In the genomic region with DNA sequence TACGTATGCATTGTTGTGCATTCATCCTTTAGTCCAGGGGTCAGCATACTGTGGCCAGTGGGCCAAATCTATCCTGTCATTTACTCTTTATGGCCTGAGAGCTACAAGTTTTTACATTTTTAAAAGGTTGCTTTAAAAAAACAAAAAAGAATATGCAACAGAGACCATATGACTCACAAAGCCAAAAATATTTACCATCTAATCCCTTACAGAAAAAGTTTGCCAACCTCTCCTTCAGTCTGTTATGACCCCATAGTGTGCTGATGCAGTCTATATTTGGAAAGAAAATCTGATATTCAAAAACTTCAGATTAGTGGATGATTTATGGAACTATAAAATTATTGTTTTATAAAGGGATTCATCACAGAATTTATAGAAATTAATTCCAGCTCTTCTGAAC, we compare ENCODE assay signal across 17 cellular contexts.
"Had no signal": no experiment of that assay in that cellular context is flagged by ENCODE, and none has a peak within 500 bp of the region (broad histone marks: within the 10 kb centered on the region; RNA-seq: fewer than 3 reads in every experiment).

No MANE protein-coding gene starts in this region.

- H3K27ac ChIP-seq: adrenal gland, coronary artery, pancreas, right lobe of liver, spleen, thoracic aorta, upper lobe of left lung, WERI-Rb-1 had no signal

- H3K4me3 ChIP-seq: adrenal gland, coronary artery, mucosa of descending colon, pancreas, right lobe of liver, spleen, thoracic aorta, upper lobe of left lung had no signal

- H3K4me1 ChIP-seq: adrenal gland, pancreas, spleen, upper lobe of left lung had no signal

- H3K36me3 ChIP-seq: adrenal gland, pancreas, right lobe of liver, spleen, thoracic aorta, upper lobe of left lung, WERI-Rb-1 had no signal

- DNase-seq: activated CD4-positive, alpha-beta T cell treated with anti-CD3 and anti-CD28 coated beads for 1 hour; activated gamma-delta T cell; activated T-cell treated with anti-CD3 and anti-CD28 coated beads, Interleukin-2, amount 50 U/mL, for 72 hours; adrenal gland; central memory CD4-positive, alpha-beta T cell; erythroblast; mucosa of descending colon; naive thymus-derived CD8-positive, alpha-beta T cell; pancreas; right lobe of liver; spleen; stimulated activated naive B cell treated with anti-CD40 and anti-IgM and Interleukin-4, amounts not matched to agents 10 μg/mL and 1 μg/mL and 100 μg/mL, for 72 hours; T-helper 2 cell; upper lobe of left lung; WERI-Rb-1 had no signal

- H3K27me3 ChIP-seq: adrenal gland, pancreas, right lobe of liver, spleen, upper lobe of left lung had no signal

- H3K9me3 ChIP-seq: adrenal gland, pancreas, right lobe of liver, thoracic aorta had no signal
